ENCODE assay signal across 8 cellular contexts in genomic region chr14:49622022-49622607, GRCh38. TPM values are rescaled to one million over a fixed set of nuclear protein-coding genes. Genes with fewer than 3 reads are reported as not detected.
DNase-seq lines count a peak whose midpoint lies in the region; ATAC-seq, FAIRE-seq and TF ChIP-seq lines count a peak whose summit lies in the region.

No MANE protein-coding gene starts in this region.

- peaks cover 10% of the 10 kb centered on the region for H3K36me3 Mint-ChIP-seq in mesothelial cell of epicardium

- 19% methylated on average over 3 of the region's 3 CpGs for WGBS in A549 (ENCODE audit: missing lambda C conversion rate)
- 0% methylated on average over 3 of the region's 3 CpGs for WGBS in K562 (ENCODE audit: insufficient coverage, low coverage, missing lambda C conversion rate)

- peaks cover 7% of the 10 kb centered on the region for H4K20me1 ChIP-seq in K562 (replicated peaks; ENCODE audit: control insufficient read depth, insufficient read depth, low read length)

- H3K9ac ChIP-seq in K562 (ENCODE audit: insufficient read depth in 1 of 2, low read depth in 2 of 2, low read length in 2 of 2) = peak overlapping the region; percentile 97 to 99

- H3K27me3 Mint-ChIP-seq in mesothelial cell of epicardium (ENCODE audit: low read depth) = no peaks in the 10 kb centered on the region

- H2AFZ ChIP-seq in K562 (ENCODE audit: low read depth, low read length) = no peak overlapping the region

- H3K36me3 ChIP-seq in HEK293 (ENCODE audit: control insufficient read depth in 2 of 2, insufficient read depth in 1 of 2, low read length in 2 of 2) (peaks cover 22 to 40% of the 10 kb centered on the region in 2 experiments), K562 (ENCODE audit: control insufficient read depth, insufficient read depth, low read length) (peaks cover 56% of the 10 kb centered on the region)

- intact Hi-C loops in K562 (cut with micrococcal nuclease) = loop anchor here (5.0 to 10.0 kb wide), 2 partner anchors 35 to 157 kb away; partner anchors contain the start of gene RPS29

- in situ Hi-C loops in K562 (cut with MboI) = no loop called here

- H3K4me1 ChIP-seq in A549 = peaks cover 53% of the 10 kb centered on the region
- no peaks in the 10 kb centered on the region for H3K4me1 ChIP-seq in HEK293 (ENCODE audit: control insufficient read depth, insufficient read depth, low read length)
- peaks cover 4 to 10% of the 10 kb centered on the region in 2 experiments; a peak in 4 of 5 replicates for H3K4me1 ChIP-seq in K562 (replicated peaks in 1 of 2; ENCODE audit: control insufficient read depth in 2 of 2, insufficient read depth in 2 of 2, low read length in 2 of 2)

- H3K9me1 ChIP-seq in K562 (ENCODE audit: control insufficient read depth, insufficient read depth, low read length) = peaks cover 3% of the 10 kb centered on the region

- TSS peak; percentile 65 for BruUV-seq in K562 (replicated peaks; lab: Mats Ljungman, UMichigan)

- ATAC-seq in A549 (no peak), K562 (no peak), HG02678 (IDR thresholded peaks at IDR 0.05; ENCODE audit: unreplicated experiment) (no peak), HG02610 (IDR thresholded peaks at IDR 0.05; ENCODE audit: unreplicated experiment) (no peak)

- peaks cover 89% of the 10 kb centered on the region for H3K79me2 ChIP-seq in K562 (ENCODE audit: control insufficient read depth, insufficient read depth, low read length)

- CTCF ChIA-PET in A549 (lab: Yijun Ruan, JAX) (interaction anchor here (1.5 to 5.2 kb wide), 4 partner anchors 10 to 146 kb away, joined by 4 to 55 read pairs (median 6); partner anchors contain the start of genes DNAAF2, KLHDC2 and LRR1), HEK293 (lab: Yijun Ruan, JAX) (interaction anchor here (0.9 to 2.5 kb wide), 3 partner anchors 9 to 146 kb away, joined by 3 to 10 read pairs (median 3); partner anchors contain the start of genes DNAAF2 and KLHDC2), K562 (lab: Yijun Ruan, JAX; ENCODE audit: low intra/inter-chr PET ratio) (no interaction called here)

- no peak for TF ChIP-seq POLR2A in A549 (IDR thresholded peaks at IDR 0.05; ENCODE audit: low read length)
- no peak for TF ChIP-seq POLR2A in K562 (conservative IDR thresholded peaks at IDR 0.05)

- TF ChIP-seq CTCF in A549 (IDR thresholded peaks at IDR 0.05) (no peak), HEK293 (tag by site-specific recombination; IDR thresholded peaks at IDR 0.05) (no peak), K562 (IDR thresholded peaks at IDR 0.05 in 2 of 3, conservative IDR thresholded peaks at IDR 0.05 in 1 of 3; ENCODE audit: insufficient read depth in 2 of 3, low read depth in 1 of 3, low read length in 3 of 3) (no peak), mesothelial cell of epicardium (IDR thresholded peaks at IDR 0.05; ENCODE audit: unreplicated experiment) (no peak)

- H3K4me2 ChIP-seq in A549 = peak overlapping the region; percentile 94
- peak overlapping the region; percentile 82 for H3K4me2 ChIP-seq in K562 (ENCODE audit: insufficient read depth, low read length)

- H3K27ac Mint-ChIP-seq in mesothelial cell of epicardium = no peak overlapping the region

- H3K9me3 Mint-ChIP-seq in mesothelial cell of epicardium = no peaks in the 10 kb centered on the region

- FAIRE-seq in A549 (lab: Jason Lieb, UNC) = no peak
- peak; percentile 37 for FAIRE-seq in K562 (lab: Jason Lieb, UNC)

- DNase-seq in A549 (ENCODE audit: low read depth in 1 of 2, low spot score in 1 of 2) = no peak
- DNase-seq in K562 (ENCODE audit: extremely low read depth in 1 of 4, low spot score in 3 of 4) = no peak
- no peak for DNase-seq in mesothelial cell of epicardium (ENCODE audit: low spot score in 2 of 2, unreplicated experiment in 2 of 2)
- DNase-seq in ureter (ENCODE audit: low spot score) = no peak
- DNase-seq in effector CD4-positive, alpha-beta T cell = no peak

- TF ChIP-seq EP300 in A549 (IDR thresholded peaks at IDR 0.05) (no peak), K562 (IDR thresholded peaks at IDR 0.05; ENCODE audit: low read length) (no peak)

- POLR2A ChIA-PET in A549 (lab: Yijun Ruan, JAX) = interaction anchor here (0.6 to 3.3 kb wide), 4 partner anchors 10 to 180 kb away, joined by 3 to 46 read pairs (median 14); partner anchors contain the start of genes DNAAF2 and KLHDC2
- POLR2A ChIA-PET in HEK293 (lab: Yijun Ruan, JAX) = interaction anchor here (1.0 to 3.0 kb wide), 8 partner anchors 10 to 240 kb away, joined by 3 to 44 read pairs (median 20); partner anchors contain the start of genes DNAAF2, KLHDC2, LRR1 and RPS29
- POLR2A ChIA-PET in K562 (lab: Yijun Ruan, JAX) = interaction anchor here (2.6 to 5.3 kb wide), 4 partner anchors 9 to 35 kb away, joined by 10 to 36 read pairs (median 18); partner anchors contain the start of genes DNAAF2, LRR1 and RPS29

- no peaks in the 10 kb centered on the region for H3K9me3 ChIP-seq in A549
- no peaks in the 10 kb centered on the region for H3K9me3 ChIP-seq in HEK293 (ENCODE audit: control insufficient read depth, insufficient read depth, low read depth, low read length)
- no peaks in the 10 kb centered on the region for H3K9me3 ChIP-seq in K562 (replicated peaks; ENCODE audit: control insufficient read depth, insufficient read depth, low read depth, low read length)

- peak overlapping the region; percentile 98 for H3K4me3 Mint-ChIP-seq in mesothelial cell of epicardium

- TF ChIP-seq RAD21 in A549 (conservative IDR thresholded peaks at IDR 0.05 in 1 of 2, IDR thresholded peaks at IDR 0.05 in 1 of 2) = no peak
- no peak for TF ChIP-seq RAD21 in K562 (CRISPR knock-in tag; conservative IDR thresholded peaks at IDR 0.05 in 1 of 2, IDR thresholded peaks at IDR 0.05 in 1 of 2)

- H3K4me3 ChIP-seq in A549 (peak overlapping the region; percentile 78), HEK293 (ENCODE audit: low read depth, low read length) (peak overlapping the region; percentile 87), K562 (peak overlapping the region; percentile 89)

- H3K27ac ChIP-seq in A549 (peak overlapping the region; percentile 95 to 96; a peak in 5 of 6 replicates), HEK293 (ENCODE audit: extremely low read depth, low read depth, low read length) (no peak overlapping the region), K562 (ENCODE audit: extremely low read depth, low read depth, low read length) (no peak overlapping the region; the same call in 2 of the 3 replicates)

- peaks cover 37% of the 10 kb centered on the region for H3K4me1 Mint-ChIP-seq in mesothelial cell of epicardium

- no peaks in the 10 kb centered on the region for H3K27me3 ChIP-seq in K562 (ENCODE audit: control insufficient read depth in 2 of 2, insufficient read depth in 2 of 2, low read length in 2 of 2)

RNA-seq across cellular contexts. Expression of gene MGAT2, which starts 1.5 kb away (rescaled TPM):
- polyA plus RNA-seq in A549 (2011; rRNA removed) = 33.0 and 35.6 TPM in 2 replicates
- polyA plus RNA-seq in A549 (2012; cell fraction: cytosol; rRNA removed) = 15.2 and 17.9 TPM in 2 replicates
- 11.1 and 12.6 TPM in 2 replicates for polyA plus RNA-seq in A549 (2012; cell fraction: nucleus; rRNA removed)
- polyA plus RNA-seq in A549 (2017; fragmentation: RNase III; extraction: RNeasy Plus Mini Kit Qiagen cat#74134 plus additional on column Dnase treatment) = 26.7 to 27.0 TPM (median 26.9 TPM) in 3 replicates
- polyA minus RNA-seq in A549 (2011; rRNA and poly(A)+ RNA removed) = 15.6 and 18.5 TPM in 2 replicates
- total RNA-seq in K562 (2011; cell fraction: chromatin; rRNA removed; ENCODE audit: low replicate concordance) = 18.8 and 20.9 TPM in 2 replicates
- 27.7 and 29.3 TPM in 2 replicates for total RNA-seq in K562 (2011; cell fraction: nucleolus; rRNA removed)
- total RNA-seq in K562 (2011; cell fraction: nucleoplasm; rRNA removed) = 23.7 and 24.6 TPM in 2 replicates
- total RNA-seq in K562 (2014; rRNA removed) = 29.7 and 30.2 TPM in 2 replicates
- 24.9 and 26.9 TPM in 2 replicates for total RNA-seq in K562 (2014; rRNA removed; fragmentation: Illumina TruSeq; extraction: Trizol)
- total RNA-seq in K562 (2015; rRNA removed; fragmentation: Illumina TruSeq; extraction: Trizol) = 30.7 and 31.0 TPM in 2 replicates
- 32.3 and 33.3 TPM in 2 replicates for total RNA-seq in K562 (2021)
- polyA plus RNA-seq in K562 (2011; rRNA removed) = 14.0 and 19.2 TPM in 2 replicates
- 12.4 and 16.7 TPM in 2 replicates for polyA plus RNA-seq in K562 (2011; cell fraction: cytosol; rRNA removed)
- 8.5 and 8.7 TPM in 2 replicates for polyA plus RNA-seq in K562 (2011; cell fraction: nucleus; rRNA removed)
- polyA plus RNA-seq in K562 (2012) = 11.9 and 21.0 TPM in 2 replicates
- polyA plus RNA-seq in K562 (2014; fragmentation: Illumina TruSeq; extraction: Trizol) = 20.4 and 24.4 TPM in 2 replicates
- polyA plus RNA-seq in K562 (2014; fragmentation: Nextera tagmentation; extraction: Ambion mirVana) = under 1 TPM in 1 of 2 experiments, not detected in 1; 0.03 TPM
- 18.8 and 20.9 TPM in 2 replicates for polyA plus RNA-seq in K562 (2014; rRNA removed)
- 23.8 and 24.6 TPM in 2 replicates for polyA minus RNA-seq in K562 (2011; rRNA and poly(A)+ RNA removed)
- polyA minus RNA-seq in K562 (2011; cell fraction: cytosol; rRNA and poly(A)+ RNA removed) = 12.2 and 13.4 TPM in 2 replicates
- polyA minus RNA-seq in K562 (2011; cell fraction: nucleus; rRNA and poly(A)+ RNA removed) = 7.8 and 15.9 TPM in 2 replicates
- 18.7 to 20.3 TPM (median 19.2 TPM) in 3 replicates for total RNA-seq in mesothelial cell of epicardium
- total RNA-seq in ureter = 29.2 TPM

RNA-seq across cellular contexts. Expression of gene RPL36AL, which starts 1.7 kb away (rescaled TPM):
- polyA plus RNA-seq in A549 (2011; rRNA removed) = 280 and 390 TPM in 2 replicates
- polyA plus RNA-seq in A549 (2012; cell fraction: cytosol; rRNA removed) = 272 and 403 TPM in 2 replicates
- polyA plus RNA-seq in A549 (2012; cell fraction: nucleus; rRNA removed) = 46.2 and 69.2 TPM in 2 replicates
- 454 to 469 TPM (median 468 TPM) in 3 replicates for polyA plus RNA-seq in A549 (2017; fragmentation: RNase III; extraction: RNeasy Plus Mini Kit Qiagen cat#74134 plus additional on column Dnase treatment)
- 40.4 and 50.3 TPM in 2 replicates for polyA minus RNA-seq in A549 (2011; rRNA and poly(A)+ RNA removed)
- total RNA-seq in K562 (2011; cell fraction: chromatin; rRNA removed; ENCODE audit: low replicate concordance) = 16.2 and 23.7 TPM in 2 replicates
- 13.3 and 18.2 TPM in 2 replicates for total RNA-seq in K562 (2011; cell fraction: nucleolus; rRNA removed)
- 29.0 and 31.3 TPM in 2 replicates for total RNA-seq in K562 (2011; cell fraction: nucleoplasm; rRNA removed)
- 270 and 365 TPM in 2 replicates for total RNA-seq in K562 (2014; rRNA removed)
- 358 and 392 TPM in 2 replicates for total RNA-seq in K562 (2014; rRNA removed; fragmentation: Illumina TruSeq; extraction: Trizol)
- 329 and 335 TPM in 2 replicates for total RNA-seq in K562 (2015; rRNA removed; fragmentation: Illumina TruSeq; extraction: Trizol)
- 139 and 146 TPM in 2 replicates for total RNA-seq in K562 (2021)
- polyA plus RNA-seq in K562 (2011; rRNA removed) = 131 and 189 TPM in 2 replicates
- 41.7 and 104 TPM in 2 replicates for polyA plus RNA-seq in K562 (2011; cell fraction: cytosol; rRNA removed)
- 25.6 and 49.4 TPM in 2 replicates for polyA plus RNA-seq in K562 (2011; cell fraction: nucleus; rRNA removed)
- 211 and 413 TPM in 2 replicates for polyA plus RNA-seq in K562 (2012)
- 360 and 378 TPM in 2 replicates for polyA plus RNA-seq in K562 (2014; fragmentation: Illumina TruSeq; extraction: Trizol)
- 100 to 1,000 TPM; 625 to 674 TPM for polyA plus RNA-seq in K562 (2014; fragmentation: Nextera tagmentation; extraction: Ambion mirVana)
- 354 and 366 TPM in 2 replicates for polyA plus RNA-seq in K562 (2014; rRNA removed)
- 220 and 225 TPM in 2 replicates for polyA minus RNA-seq in K562 (2011; rRNA and poly(A)+ RNA removed)
- polyA minus RNA-seq in K562 (2011; cell fraction: cytosol; rRNA and poly(A)+ RNA removed) = 38.2 and 45.7 TPM in 2 replicates
- polyA minus RNA-seq in K562 (2011; cell fraction: nucleus; rRNA and poly(A)+ RNA removed) = 7.0 and 20.1 TPM in 2 replicates
- total RNA-seq in mesothelial cell of epicardium = 148 to 149 TPM (median 149 TPM) in 3 replicates
- total RNA-seq in ureter = 176 TPM

RNA-seq across cellular contexts. Expression of gene DNAAF2, which starts 12.9 kb away (rescaled TPM):
- polyA plus RNA-seq in A549 (2011; rRNA removed) = 10.5 and 14.1 TPM in 2 replicates
- 10.3 and 10.5 TPM in 2 replicates for polyA plus RNA-seq in A549 (2012; cell fraction: cytosol; rRNA removed)
- 9.0 and 13.2 TPM in 2 replicates for polyA plus RNA-seq in A549 (2012; cell fraction: nucleus; rRNA removed)
- 10.8 to 12.1 TPM (median 11.9 TPM) in 3 replicates for polyA plus RNA-seq in A549 (2017; fragmentation: RNase III; extraction: RNeasy Plus Mini Kit Qiagen cat#74134 plus additional on column Dnase treatment)
- polyA minus RNA-seq in A549 (2011; rRNA and poly(A)+ RNA removed) = 2.0 and 2.1 TPM in 2 replicates
- 3.6 and 4.2 TPM in 2 replicates for total RNA-seq in K562 (2011; cell fraction: chromatin; rRNA removed; ENCODE audit: low replicate concordance)
- 4.7 and 5.5 TPM in 2 replicates for total RNA-seq in K562 (2011; cell fraction: nucleolus; rRNA removed)
- 3.3 and 3.6 TPM in 2 replicates for total RNA-seq in K562 (2011; cell fraction: nucleoplasm; rRNA removed)
- 14.6 and 14.7 TPM in 2 replicates for total RNA-seq in K562 (2014; rRNA removed)
- total RNA-seq in K562 (2014; rRNA removed; fragmentation: Illumina TruSeq; extraction: Trizol) = 11.1 and 12.5 TPM in 2 replicates
- 10.6 and 11.2 TPM in 2 replicates for total RNA-seq in K562 (2015; rRNA removed; fragmentation: Illumina TruSeq; extraction: Trizol)
- total RNA-seq in K562 (2021) = 11.0 and 11.7 TPM in 2 replicates
- polyA plus RNA-seq in K562 (2011; rRNA removed) = 7.8 and 10.3 TPM in 2 replicates
- 3.9 and 6.6 TPM in 2 replicates for polyA plus RNA-seq in K562 (2011; cell fraction: cytosol; rRNA removed)
- 2.7 and 3.3 TPM in 2 replicates for polyA plus RNA-seq in K562 (2011; cell fraction: nucleus; rRNA removed)
- polyA plus RNA-seq in K562 (2012) = 6.7 and 8.7 TPM in 2 replicates
- 11.2 and 11.4 TPM in 2 replicates for polyA plus RNA-seq in K562 (2014; fragmentation: Illumina TruSeq; extraction: Trizol)
- 1 to 10 TPM; 2.4 to 4.0 TPM for polyA plus RNA-seq in K562 (2014; fragmentation: Nextera tagmentation; extraction: Ambion mirVana)
- polyA plus RNA-seq in K562 (2014; rRNA removed) = 12.0 and 13.9 TPM in 2 replicates
- 4.6 and 5.2 TPM in 2 replicates for polyA minus RNA-seq in K562 (2011; rRNA and poly(A)+ RNA removed)
- 3.2 and 3.5 TPM in 2 replicates for polyA minus RNA-seq in K562 (2011; cell fraction: cytosol; rRNA and poly(A)+ RNA removed)
- polyA minus RNA-seq in K562 (2011; cell fraction: nucleus; rRNA and poly(A)+ RNA removed) = 2.8 and 3.4 TPM in 2 replicates
- total RNA-seq in mesothelial cell of epicardium = 10.8 to 11.8 TPM (median 11.5 TPM) in 3 replicates
- total RNA-seq in ureter = 5.5 TPM

RNA-seq across cellular contexts. Expression of gene LRR1, which starts 23.4 kb away (rescaled TPM):
- 34.6 and 50.7 TPM in 2 replicates for polyA plus RNA-seq in A549 (2011; rRNA removed)
- polyA plus RNA-seq in A549 (2012; cell fraction: cytosol; rRNA removed) = 40.2 and 40.9 TPM in 2 replicates
- polyA plus RNA-seq in A549 (2012; cell fraction: nucleus; rRNA removed) = 13.3 and 15.5 TPM in 2 replicates
- 48.4 to 53.5 TPM (median 52.8 TPM) in 3 replicates for polyA plus RNA-seq in A549 (2017; fragmentation: RNase III; extraction: RNeasy Plus Mini Kit Qiagen cat#74134 plus additional on column Dnase treatment)
- polyA minus RNA-seq in A549 (2011; rRNA and poly(A)+ RNA removed) = 7.0 and 9.7 TPM in 2 replicates
- 19.6 and 52.5 TPM in 2 replicates for total RNA-seq in K562 (2011; cell fraction: chromatin; rRNA removed; ENCODE audit: low replicate concordance)
- 11.5 and 18.7 TPM in 2 replicates for total RNA-seq in K562 (2011; cell fraction: nucleolus; rRNA removed)
- total RNA-seq in K562 (2011; cell fraction: nucleoplasm; rRNA removed) = 26.2 and 30.9 TPM in 2 replicates
- 34.0 and 34.8 TPM in 2 replicates for total RNA-seq in K562 (2014; rRNA removed)
- total RNA-seq in K562 (2014; rRNA removed; fragmentation: Illumina TruSeq; extraction: Trizol) = 29.0 and 33.9 TPM in 2 replicates
- total RNA-seq in K562 (2015; rRNA removed; fragmentation: Illumina TruSeq; extraction: Trizol) = 33.6 and 36.4 TPM in 2 replicates
- 30.7 and 35.3 TPM in 2 replicates for total RNA-seq in K562 (2021)
- polyA plus RNA-seq in K562 (2011; rRNA removed) = 25.1 and 31.8 TPM in 2 replicates
- 11.3 and 20.1 TPM in 2 replicates for polyA plus RNA-seq in K562 (2011; cell fraction: cytosol; rRNA removed)
- 9.1 and 11.2 TPM in 2 replicates for polyA plus RNA-seq in K562 (2011; cell fraction: nucleus; rRNA removed)
- polyA plus RNA-seq in K562 (2012) = 19.6 and 26.4 TPM in 2 replicates
- 26.5 and 31.8 TPM in 2 replicates for polyA plus RNA-seq in K562 (2014; fragmentation: Illumina TruSeq; extraction: Trizol)
- 10 to 100 TPM; 56.5 to 58.1 TPM for polyA plus RNA-seq in K562 (2014; fragmentation: Nextera tagmentation; extraction: Ambion mirVana)
- 29.3 and 34.7 TPM in 2 replicates for polyA plus RNA-seq in K562 (2014; rRNA removed)
- polyA minus RNA-seq in K562 (2011; rRNA and poly(A)+ RNA removed) = 21.7 and 23.9 TPM in 2 replicates
- 6.6 and 7.9 TPM in 2 replicates for polyA minus RNA-seq in K562 (2011; cell fraction: cytosol; rRNA and poly(A)+ RNA removed)
- polyA minus RNA-seq in K562 (2011; cell fraction: nucleus; rRNA and poly(A)+ RNA removed) = 9.6 and 15.3 TPM in 2 replicates
- 8.8 to 10.9 TPM (median 9.2 TPM) in 3 replicates for total RNA-seq in mesothelial cell of epicardium
- total RNA-seq in ureter = 7.1 TPM

RNA-seq across cellular contexts. Expression of gene RPS29, which starts 35.9 kb away (rescaled TPM):
- polyA plus RNA-seq in A549 (2011; rRNA removed) (3,909 and 5,167 TPM in 2 replicates), A549 (2017; fragmentation: RNase III; extraction: RNeasy Plus Mini Kit Qiagen cat#74134 plus additional on column Dnase treatment) (3,539 to 3,858 TPM (median 3,692 TPM) in 3 replicates), K562 (2011; rRNA removed) (4,700 and 6,302 TPM in 2 replicates), K562 (2014; fragmentation: Illumina TruSeq; extraction: Trizol) (2,124 and 2,563 TPM in 2 replicates), K562 (2014; fragmentation: Nextera tagmentation; extraction: Ambion mirVana) (1,000 to 10,000 TPM; 3,039 to 3,940 TPM), K562 (2014; rRNA removed) (5,012 and 5,352 TPM in 2 replicates)
- 10,276 and 13,870 TPM in 2 replicates for polyA plus RNA-seq in A549 (2012; cell fraction: cytosol; rRNA removed)
- 7,114 and 8,546 TPM in 2 replicates for polyA plus RNA-seq in A549 (2012; cell fraction: nucleus; rRNA removed)
- polyA minus RNA-seq in A549 (2011; rRNA and poly(A)+ RNA removed) = 1,093 and 1,224 TPM in 2 replicates
- total RNA-seq in K562 (2011; cell fraction: chromatin; rRNA removed; ENCODE audit: low replicate concordance) = 195 and 300 TPM in 2 replicates
- total RNA-seq in K562 (2011; cell fraction: nucleolus; rRNA removed) = 873 and 1,048 TPM in 2 replicates
- 995 and 2,020 TPM in 2 replicates for total RNA-seq in K562 (2011; cell fraction: nucleoplasm; rRNA removed)
- total RNA-seq in K562 (2014; rRNA removed) (1,697 and 2,097 TPM in 2 replicates), K562 (2014; rRNA removed; fragmentation: Illumina TruSeq; extraction: Trizol) (2,267 and 2,448 TPM in 2 replicates), K562 (2015; rRNA removed; fragmentation: Illumina TruSeq; extraction: Trizol) (1,631 and 1,703 TPM in 2 replicates), K562 (2021) (1,545 and 1,745 TPM in 2 replicates), mesothelial cell of epicardium (1,338 to 1,394 TPM (median 1,392 TPM) in 3 replicates), ureter (993 TPM)
- 14,332 and 23,945 TPM in 2 replicates for polyA plus RNA-seq in K562 (2011; cell fraction: cytosol; rRNA removed)
- polyA plus RNA-seq in K562 (2011; cell fraction: nucleus; rRNA removed) = 1,717 and 2,801 TPM in 2 replicates
- 3,166 and 9,985 TPM in 2 replicates for polyA plus RNA-seq in K562 (2012)
- polyA minus RNA-seq in K562 (2011; rRNA and poly(A)+ RNA removed) = 729 and 894 TPM in 2 replicates
- 383 and 451 TPM in 2 replicates for polyA minus RNA-seq in K562 (2011; cell fraction: cytosol; rRNA and poly(A)+ RNA removed)
- polyA minus RNA-seq in K562 (2011; cell fraction: nucleus; rRNA and poly(A)+ RNA removed) = 167 and 339 TPM in 2 replicates

Comparison
In these comparisons a context has a peak if more than half of its experiments do, and no peak if none do; other contexts are left out.
1. H3K27ac ChIP-seq: peak in A549 (2 of 2); none in HEK293 (single experiment) and K562 (single experiment).
2. Peak in every context shown above with its lines, with median percentiles within 50 percentile points of each other: H3K4me3 ChIP-seq.